In genomic region chr20:45392733-45393132, GRCh38 we compare ENCODE assay signal across 2 cellular contexts.
TF ChIP-seq lines count a peak whose summit lies in the region.

No MANE protein-coding gene starts in this region.

TF ChIP-seq in HCT116, 20 proteins besides CTCF, POLR2A, EP300 and RAD21 (continued from another document):
- TF ChIP-seq, protein P1, sequence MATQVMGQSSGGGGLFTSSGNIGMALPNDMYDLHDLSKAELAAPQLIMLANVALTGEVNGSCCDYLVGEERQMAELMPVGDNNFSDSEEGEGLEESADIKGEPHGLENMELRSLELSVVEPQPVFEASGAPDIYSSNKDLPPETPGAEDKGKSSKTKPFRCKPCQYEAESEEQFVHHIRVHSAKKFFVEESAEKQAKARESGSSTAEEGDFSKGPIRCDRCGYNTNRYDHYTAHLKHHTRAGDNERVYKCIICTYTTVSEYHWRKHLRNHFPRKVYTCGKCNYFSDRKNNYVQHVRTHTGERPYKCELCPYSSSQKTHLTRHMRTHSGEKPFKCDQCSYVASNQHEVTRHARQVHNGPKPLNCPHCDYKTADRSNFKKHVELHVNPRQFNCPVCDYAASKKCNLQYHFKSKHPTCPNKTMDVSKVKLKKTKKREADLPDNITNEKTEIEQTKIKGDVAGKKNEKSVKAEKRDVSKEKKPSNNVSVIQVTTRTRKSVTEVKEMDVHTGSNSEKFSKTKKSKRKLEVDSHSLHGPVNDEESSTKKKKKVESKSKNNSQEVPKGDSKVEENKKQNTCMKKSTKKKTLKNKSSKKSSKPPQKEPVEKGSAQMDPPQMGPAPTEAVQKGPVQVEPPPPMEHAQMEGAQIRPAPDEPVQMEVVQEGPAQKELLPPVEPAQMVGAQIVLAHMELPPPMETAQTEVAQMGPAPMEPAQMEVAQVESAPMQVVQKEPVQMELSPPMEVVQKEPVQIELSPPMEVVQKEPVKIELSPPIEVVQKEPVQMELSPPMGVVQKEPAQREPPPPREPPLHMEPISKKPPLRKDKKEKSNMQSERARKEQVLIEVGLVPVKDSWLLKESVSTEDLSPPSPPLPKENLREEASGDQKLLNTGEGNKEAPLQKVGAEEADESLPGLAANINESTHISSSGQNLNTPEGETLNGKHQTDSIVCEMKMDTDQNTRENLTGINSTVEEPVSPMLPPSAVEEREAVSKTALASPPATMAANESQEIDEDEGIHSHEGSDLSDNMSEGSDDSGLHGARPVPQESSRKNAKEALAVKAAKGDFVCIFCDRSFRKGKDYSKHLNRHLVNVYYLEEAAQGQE (IDR thresholded peaks at IDR 0.05; ENCODE audit: low read depth) = no peak
- no peak for TF ChIP-seq EZH2phosphoT487 (IDR thresholded peaks at IDR 0.05; ENCODE audit: borderline replicate concordance)
- TF ChIP-seq EGR1 (IDR thresholded peaks at IDR 0.05; ENCODE audit: low read depth) = no peak
- TF ChIP-seq SIN3A (IDR thresholded peaks at IDR 0.05; ENCODE audit: low read depth) = no peak
- TF ChIP-seq POLR2AphosphoS5 (IDR thresholded peaks at IDR 0.05; ENCODE audit: low read depth, low read length) = no peak
- no peak for TF ChIP-seq FOSL1 (IDR thresholded peaks at IDR 0.05; ENCODE audit: low read depth)
- TF ChIP-seq CBX3 (IDR thresholded peaks at IDR 0.05; ENCODE audit: low read depth) = no peak
- no peak for TF ChIP-seq ELF1 (IDR thresholded peaks at IDR 0.05; ENCODE audit: borderline replicate concordance, low read depth)
- TF ChIP-seq CEBPB (IDR thresholded peaks at IDR 0.05; ENCODE audit: low read depth) = no peak
- TF ChIP-seq EZH2 (IDR thresholded peaks at IDR 0.05) = no peak
- no peak for TF ChIP-seq YY1 (IDR thresholded peaks at IDR 0.05; ENCODE audit: extremely low read depth, insufficient replicate concordance, low read depth, low read length)
- TF ChIP-seq ZBTB33 (IDR thresholded peaks at IDR 0.05; ENCODE audit: extremely low read depth, insufficient replicate concordance, low read length) = no peak
- TF ChIP-seq MAX (IDR thresholded peaks at IDR 0.05) = no peak
- TF ChIP-seq SRF (IDR thresholded peaks at IDR 0.05; ENCODE audit: low read depth) = no peak
- no peak for TF ChIP-seq ATF3 (IDR thresholded peaks at IDR 0.05)
- no peak for TF ChIP-seq ZNF274 (IDR thresholded peaks at IDR 0.05; ENCODE audit: low read depth, low read length)

TF ChIP-seq in WTC11, 78 proteins besides CTCF, POLR2A, EP300 and RAD21 (continued from another document):
- TF ChIP-seq ZNF512 (CRISPR knock-in tag; IDR thresholded peaks at IDR 0.05; ENCODE audit: borderline replicate concordance) (no peak), MLX (CRISPR knock-in tag; IDR thresholded peaks at IDR 0.05) (no peak), ATF1 (CRISPR knock-in tag; IDR thresholded peaks at IDR 0.05) (no peak), MXD4 (CRISPR knock-in tag; IDR thresholded peaks at IDR 0.05; ENCODE audit: borderline replicate concordance) (no peak), JUN (CRISPR knock-in tag; IDR thresholded peaks at IDR 0.05) (no peak), IRF1 (CRISPR knock-in tag; IDR thresholded peaks at IDR 0.05) (no peak), TP53 (CRISPR knock-in tag; IDR thresholded peaks at IDR 0.05) (no peak), ZNF317 (CRISPR knock-in tag; IDR thresholded peaks at IDR 0.05; ENCODE audit: borderline replicate concordance, low read depth) (no peak), TCF7 (CRISPR knock-in tag; IDR thresholded peaks at IDR 0.05; ENCODE audit: low read depth) (no peak), ATF6 (CRISPR knock-in tag; IDR thresholded peaks at IDR 0.05) (no peak), ZNF263 (CRISPR knock-in tag; IDR thresholded peaks at IDR 0.05; ENCODE audit: low read depth) (no peak), CREB1 (CRISPR knock-in tag; IDR thresholded peaks at IDR 0.05) (no peak)
